Comparison of ENCODE assay signal across 8 cellular contexts in genomic region chr19:15324791-15325519, GRCh38. TPM values are rescaled to one million over a fixed set of nuclear protein-coding genes. Genes with fewer than 3 reads are reported as not detected.
DNase-seq lines count a peak whose midpoint lies in the region; ATAC-seq lines count a peak whose summit lies in the region.

No MANE protein-coding gene starts in this region.

- peak overlapping the region; percentile 46 for H3K27ac ChIP-seq in stomach smooth muscle (ENCODE audit: low read length)

- H3K27ac Mint-ChIP-seq in T-helper 1 cell treated with Interleukin-12 subunit alpha and Interleukin-12 subunit beta and Interleukin-4 antibody, amounts not matched to agents 30 μg/mL and 1 μg/mL, for 36 hours = peak overlapping the region; percentile 46
- H3K27ac Mint-ChIP-seq in activated naive CD8-positive, alpha-beta T cell treated with anti-CD3 and anti-CD28 coated beads for 36 hours = peak overlapping the region; percentile 44

- H3K4me3 Mint-ChIP-seq in T-helper 1 cell treated with Interleukin-12 subunit alpha and Interleukin-12 subunit beta and Interleukin-4 antibody, amounts not matched to agents 30 μg/mL and 1 μg/mL, for 36 hours = no peak overlapping the region
- H3K4me3 Mint-ChIP-seq in activated naive CD8-positive, alpha-beta T cell treated with anti-CD3 and anti-CD28 coated beads for 36 hours = no peak overlapping the region

- peaks cover 60% of the 10 kb centered on the region for H3K4me1 ChIP-seq in stomach smooth muscle (ENCODE audit: control insufficient read depth, insufficient read depth, low read length)

- H3K27me3 Mint-ChIP-seq in T-helper 1 cell treated with Interleukin-12 subunit alpha and Interleukin-12 subunit beta and Interleukin-4 antibody, amounts not matched to agents 30 μg/mL and 1 μg/mL, for 36 hours (ENCODE audit: low read depth) = no peaks in the 10 kb centered on the region
- H3K27me3 Mint-ChIP-seq in activated naive CD8-positive, alpha-beta T cell treated with anti-CD3 and anti-CD28 coated beads for 36 hours = no peaks in the 10 kb centered on the region

- H3K9me3 Mint-ChIP-seq in T-helper 1 cell treated with Interleukin-12 subunit alpha and Interleukin-12 subunit beta and Interleukin-4 antibody, amounts not matched to agents 30 μg/mL and 1 μg/mL, for 36 hours = no peaks in the 10 kb centered on the region
- peaks cover 1% of the 10 kb centered on the region for H3K9me3 Mint-ChIP-seq in activated naive CD8-positive, alpha-beta T cell treated with anti-CD3 and anti-CD28 coated beads for 36 hours

- no peak overlapping the region for H3K9ac ChIP-seq in stomach smooth muscle (ENCODE audit: low read length in 2 of 2)

- no peaks in the 10 kb centered on the region for H3K9me3 ChIP-seq in stomach smooth muscle (ENCODE audit: control insufficient read depth in 2 of 2, low read length in 2 of 2)

- H3K36me3 Mint-ChIP-seq in T-helper 1 cell treated with Interleukin-12 subunit alpha and Interleukin-12 subunit beta and Interleukin-4 antibody, amounts not matched to agents 30 μg/mL and 1 μg/mL, for 36 hours (ENCODE audit: low read depth) = peaks cover 11% of the 10 kb centered on the region
- H3K36me3 Mint-ChIP-seq in activated naive CD8-positive, alpha-beta T cell treated with anti-CD3 and anti-CD28 coated beads for 36 hours = peaks cover 32% of the 10 kb centered on the region

- H3K4me3 ChIP-seq in stomach smooth muscle (ENCODE audit: low read length in 2 of 2) = peak overlapping the region; percentile 4 to 44

- H3K4me1 Mint-ChIP-seq in T-helper 1 cell treated with Interleukin-12 subunit alpha and Interleukin-12 subunit beta and Interleukin-4 antibody, amounts not matched to agents 30 μg/mL and 1 μg/mL, for 36 hours (ENCODE audit: low read depth) = peaks cover 69% of the 10 kb centered on the region
- H3K4me1 Mint-ChIP-seq in activated naive CD8-positive, alpha-beta T cell treated with anti-CD3 and anti-CD28 coated beads for 36 hours = peaks cover 83% of the 10 kb centered on the region

- DNase-seq in T-helper 1 cell (no peak), left lobe of liver (ENCODE audit: low spot score) (peak; percentile 67), DMS79 (lab: John Stamatoyannopoulos, UW) (no peak), cerebellar cortex (ENCODE audit: low spot score) (no peak)
- DNase-seq in activated naive CD8-positive, alpha-beta T cell treated with anti-CD3 and anti-CD28 coated beads for 36 hours = no peak

- peak; percentile 65 for ATAC-seq in left lobe of liver
- no peak for ATAC-seq in GM18909 (IDR thresholded peaks at IDR 0.05; ENCODE audit: poor library complexity, unreplicated experiment)

- no peaks in the 10 kb centered on the region for H3K36me3 ChIP-seq in stomach smooth muscle (ENCODE audit: control insufficient read depth in 2 of 2, insufficient read depth in 2 of 2, low read length in 2 of 2)

- no peaks in the 10 kb centered on the region for H3K27me3 ChIP-seq in stomach smooth muscle (ENCODE audit: control insufficient read depth in 1 of 2, insufficient read depth in 2 of 2, low read length in 2 of 2)

RNA-seq across cellular contexts. Expression of gene BRD4, which starts 7.4 kb away (rescaled TPM):
- 100 to 1,000 TPM; 110 to 113 TPM for total RNA-seq in activated naive CD8-positive, alpha-beta T cell treated with anti-CD3 and anti-CD28 coated beads for 36 hours
- 46.1 TPM for total RNA-seq in left lobe of liver

RNA-seq across cellular contexts. Expression of gene AKAP8, which starts 54.6 kb away (rescaled TPM):
- 10 to 100 TPM; 59.4 to 61.2 TPM for total RNA-seq in activated naive CD8-positive, alpha-beta T cell treated with anti-CD3 and anti-CD28 coated beads for 36 hours
- 24.7 TPM for total RNA-seq in left lobe of liver
